In genomic region chr2:235458839-235459273, GRCh38 we compare ENCODE assay signal across 11 cellular contexts. TPM values are rescaled to one million over a fixed set of nuclear protein-coding genes. Genes with fewer than 3 reads are reported as not detected.
A peak's percentile ranks its signal among the peaks of the same experiment; 100 is the strongest.
DNase-seq lines count a peak whose midpoint lies in the region; ATAC-seq and TF ChIP-seq lines count a peak whose summit lies in the region.
"Had no signal": no experiment of that assay in that cellular context is flagged by ENCODE, and none has a peak within 500 bp of the region (broad histone marks: within the 10 kb centered on the region; RNA-seq: fewer than 3 reads in every experiment).

No MANE protein-coding gene starts in this region.

- peaks cover 10% of the 10 kb centered on the region for H3K27me3 Mint-ChIP-seq in CD8-positive, alpha-beta T cell (ENCODE audit: low read depth)

- in situ Hi-C loops in Caki2 (cut with HindIII; ENCODE audit: low pct_unique_long_range_greater_than_20kb, low sequenced_read_pairs), result no loop called here

- intact Hi-C loops in CD8-positive, alpha-beta T cell (cut with DNase I, micrococcal nuclease), result no loop called here

- DNase-seq in Caki2 (ENCODE audit: low read depth) (peak; percentile 81), HT1080 (ENCODE audit: low read depth) (peak; percentile 79), amniotic epithelial cell (ENCODE audit: low read depth) (peak; percentile 47), left kidney (ENCODE audit: low read depth, low spot score) (peak; percentile 44), occipital lobe (lab: John Stamatoyannopoulos, UW) (no peak)
- no peak for DNase-seq in CD8-positive, alpha-beta T cell
- no peak for DNase-seq in stimulated activated naive CD8-positive, alpha-beta T cell treated with anti-CD3 and anti-CD28 coated beads, Interleukin-15, Interleukin-2, amounts not matched to agents 100 U/mL and 50 U/mL, for 24 hours
- DNase-seq: dorsolateral prefrontal cortex, MM.1S had no signal

- CTCF ChIA-PET in CD8-positive, alpha-beta T cell (lab: Charles Lee), result no interaction called here

- H3K27me3 ChIP-seq in CD8-positive, alpha-beta T cell (ENCODE audit: insufficient read depth, low read length), result no peaks in the 10 kb centered on the region

- H3K36me3 Mint-ChIP-seq in CD8-positive, alpha-beta T cell, result no peaks in the 10 kb centered on the region

- H3K27ac Mint-ChIP-seq in CD8-positive, alpha-beta T cell, result no peak overlapping the region

- H3K36me3 ChIP-seq in CD8-positive, alpha-beta T cell (ENCODE audit: insufficient read depth, low read length), result no peaks in the 10 kb centered on the region

- POLR2A ChIA-PET in CD8-positive, alpha-beta T cell (lab: Charles Lee), result no interaction called here

- ATAC-seq in GM21528 (IDR thresholded peaks at IDR 0.05; ENCODE audit: low FRiP score, unreplicated experiment), result no peak
- ATAC-seq in CD8-positive, alpha-beta T cell, result no peak
- no peak for ATAC-seq in stimulated activated naive CD8-positive, alpha-beta T cell treated with anti-CD3 and anti-CD28 coated beads, Interleukin-15, Interleukin-2, amounts not matched to agents 100 U/mL and 50 U/mL, for 24 hours
- ATAC-seq: Panc1 had no signal

- no peak for TF ChIP-seq CTCF in CD8-positive, alpha-beta T cell (IDR thresholded peaks at IDR 0.05)

- no peak overlapping the region for H3K4me3 ChIP-seq in CD8-positive, alpha-beta T cell (ENCODE audit: low read depth, low read length)
- H3K4me3 ChIP-seq: dorsolateral prefrontal cortex had no signal

- no peaks in the 10 kb centered on the region for H3K4me1 ChIP-seq in CD8-positive, alpha-beta T cell (ENCODE audit: insufficient read depth, low read length)

- no peak overlapping the region for H3K4me3 Mint-ChIP-seq in CD8-positive, alpha-beta T cell

- H3K27ac ChIP-seq in CD8-positive, alpha-beta T cell (ENCODE audit: low read depth, low read length), result no peak overlapping the region
- H3K27ac ChIP-seq: dorsolateral prefrontal cortex had no signal

- H3K4me1 Mint-ChIP-seq in CD8-positive, alpha-beta T cell (ENCODE audit: low read depth), result no peaks in the 10 kb centered on the region

- no peaks in the 10 kb centered on the region for H3K9me3 Mint-ChIP-seq in CD8-positive, alpha-beta T cell

- no peaks in the 10 kb centered on the region for H3K9me3 ChIP-seq in CD8-positive, alpha-beta T cell (ENCODE audit: low read length)

RNA-seq across cellular contexts. Expression of gene AGAP1, which starts 35.0 kb away (rescaled TPM):
- total RNA-seq in Caki2 (2014; rRNA removed; shearing (Covaris generic); ENCODE audit: low replicate concordance), result 5.0 and 5.3 TPM in 2 replicates
- total RNA-seq in HT1080 (2014; rRNA removed; shearing (Covaris generic)), result 12.3 and 14.8 TPM in 2 replicates
- polyA plus RNA-seq in HT1080 (2015; cell fraction: cytosol; rRNA removed), result 8.4 and 11.5 TPM in 2 replicates
- 7.0 and 9.5 TPM in 2 replicates for polyA plus RNA-seq in HT1080 (2015; cell fraction: nucleus; rRNA removed)
- total RNA-seq in occipital lobe, result 27.5 TPM
- total RNA-seq in CD8-positive, alpha-beta T cell, result 1 to 10 TPM; 4.5 to 5.1 TPM

Comparison
In these comparisons a context has a peak if more than half of its experiments do, and no peak if none do; other contexts are left out.
1. DNase-seq: peak in Caki2 (single experiment), HT1080 (single experiment), amniotic epithelial cell (single experiment) and left kidney (single experiment); none in occipital lobe (single experiment), CD8-positive, alpha-beta T cell (0 of 7) and stimulated activated naive CD8-positive, alpha-beta T cell treated with anti-CD3 and anti-CD28 coated beads, Interleukin-15, Interleukin-2, amounts not matched to agents 100 U/mL and 50 U/mL, for 24 hours (single experiment).